ENCODE assay signal across 12 cellular contexts in the genomic region with DNA sequence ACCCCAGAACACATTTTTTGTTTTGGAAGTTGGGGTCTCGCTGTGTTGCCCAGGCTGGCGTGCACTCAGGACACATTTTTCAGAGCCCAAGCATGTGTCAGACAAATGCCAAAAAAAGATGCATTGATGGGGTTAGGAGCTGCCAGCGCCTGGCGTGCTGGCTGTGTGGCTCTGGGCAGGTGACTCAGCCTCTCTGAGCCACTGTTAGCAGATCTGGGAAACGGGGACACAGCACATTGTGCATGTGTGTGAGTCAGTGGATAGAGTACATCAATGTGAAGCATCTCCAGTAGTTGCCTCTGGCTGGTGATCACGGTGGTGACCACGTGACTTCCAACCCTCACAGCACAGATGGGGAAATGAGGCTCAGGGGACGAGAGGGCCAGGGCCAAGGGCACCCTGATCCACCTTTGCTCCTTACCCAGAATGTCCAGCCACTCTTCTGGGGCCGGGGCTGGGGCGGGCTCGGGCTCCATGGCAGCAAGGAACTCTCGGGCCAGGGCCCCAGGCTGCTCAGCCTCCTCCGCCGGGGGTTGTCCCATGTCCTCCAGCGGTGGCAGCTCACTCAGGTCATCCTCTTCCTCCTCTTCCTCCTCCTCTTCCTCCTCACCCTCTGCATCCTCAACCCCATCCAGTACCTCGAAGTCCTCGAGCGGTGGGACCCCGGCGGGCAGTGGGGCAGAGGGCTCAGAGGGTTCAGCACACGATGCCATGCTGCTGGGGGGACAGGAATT. TPM values are rescaled to one million over a fixed set of nuclear protein-coding genes. Genes with fewer than 3 reads are reported as not detected.
DNase-seq lines count a peak whose midpoint lies in the region; ATAC-seq, FAIRE-seq and TF ChIP-seq lines count a peak whose summit lies in the region.
"Had no signal": no experiment of that assay in that cellular context is flagged by ENCODE, and none has a peak within 500 bp of the region (broad histone marks: within the 10 kb centered on the region; RNA-seq: fewer than 3 reads in every experiment).

No MANE protein-coding gene starts in this region.

- H3K27me3 ChIP-seq in A673 (replicated peaks; ENCODE audit: insufficient read depth, low read depth, low read length, poor library complexity) (no peaks in the 10 kb centered on the region), HepG2 (ENCODE audit: control insufficient read depth in 1 of 2, insufficient read depth in 2 of 2, low read length in 2 of 2) (no peaks in the 10 kb centered on the region; a peak in 1 of 5 replicates)
- H3K27me3 ChIP-seq: transverse colon had no signal

- H3K4me1 ChIP-seq in A673 (ENCODE audit: insufficient read depth, low read length, poor library complexity, severe bottlenecking) (peaks cover 10% of the 10 kb centered on the region), HepG2 (ENCODE audit: insufficient read depth, low read length) (peaks cover 26% of the 10 kb centered on the region)

- no peak for TF ChIP-seq EP300 in HepG2 (IDR thresholded peaks at IDR 0.05; ENCODE audit: low read depth in 2 of 2, low read length in 2 of 2)
- no peak for TF ChIP-seq EP300 in HepG2 (CRISPR knock-in tag; IDR thresholded peaks at IDR 0.05; ENCODE audit: borderline replicate concordance)

- H3K27ac Mint-ChIP-seq in activated T-helper 2 cell treated with anti-CD3 and anti-CD28 coated beads, Interferon-gamma antibody, Interleukin-2, Interleukin-4, amounts not matched to agents 10 μg/mL and 5 μg/mL and 100 μg/mL, durations not matched to agents 14 hours and 24 hours and 36 hours, result peak overlapping the region; percentile 55

- intact Hi-C loops in A673 (cut with micrococcal nuclease; ENCODE audit: unreplicated experiment) (no loop called here), HepG2 (cut with micrococcal nuclease; ENCODE audit: unreplicated experiment) (no loop called here)
- intact Hi-C loops in activated T-helper 2 cell treated with anti-CD3 and anti-CD28 coated beads, Interferon-gamma antibody, Interleukin-2, Interleukin-4, amounts not matched to agents 10 μg/mL and 5 μg/mL and 100 μg/mL, durations not matched to agents 14 hours and 24 hours and 36 hours (cut with micrococcal nuclease), result no loop called here

- no peaks in the 10 kb centered on the region for H3K27me3 Mint-ChIP-seq in activated T-helper 2 cell treated with anti-CD3 and anti-CD28 coated beads, Interferon-gamma antibody, Interleukin-2, Interleukin-4, amounts not matched to agents 10 μg/mL and 5 μg/mL and 100 μg/mL, durations not matched to agents 14 hours and 24 hours and 36 hours (ENCODE audit: low read depth)

- TF ChIP-seq RAD21 in HepG2 (CRISPR knock-in tag; IDR thresholded peaks at IDR 0.05), result no peak

- ATAC-seq in HepG2 (no peak), HG02981 (IDR thresholded peaks at IDR 0.05; ENCODE audit: unreplicated experiment) (no peak), GM18502 (IDR thresholded peaks at IDR 0.05; ENCODE audit: poor library complexity, unreplicated experiment) (no peak)

- H3K4me3 Mint-ChIP-seq in activated T-helper 2 cell treated with anti-CD3 and anti-CD28 coated beads, Interferon-gamma antibody, Interleukin-2, Interleukin-4, amounts not matched to agents 10 μg/mL and 5 μg/mL and 100 μg/mL, durations not matched to agents 14 hours and 24 hours and 36 hours (ENCODE audit: low read depth), result peak overlapping the region; percentile 93

- no peak overlapping the region for H2AFZ ChIP-seq in HepG2 (ENCODE audit: low read length)

- H4K20me1 ChIP-seq in HepG2 (ENCODE audit: insufficient read depth, low read length), result no peaks in the 10 kb centered on the region

- peaks cover 9% of the 10 kb centered on the region for H3K79me2 ChIP-seq in HepG2 (ENCODE audit: insufficient read depth, low read length)

- H3K9me3 ChIP-seq in A673 (ENCODE audit: low read depth, low read length, poor library complexity, severe bottlenecking), result no peaks in the 10 kb centered on the region
- H3K9me3 ChIP-seq in HepG2 (ENCODE audit: low read length), result no peaks in the 10 kb centered on the region
- H3K9me3 ChIP-seq: transverse colon had no signal

- POLR2A ChIA-PET in A673 (lab: Charles Lee; ENCODE audit: low non-redundant PET), result no interaction called here
- POLR2A ChIA-PET in HepG2 (lab: Yijun Ruan, JAX), result no interaction called here

- H3K9ac ChIP-seq in HepG2 (ENCODE audit: insufficient read depth, low read depth, low read length), result no peak overlapping the region

- in situ Hi-C loops in HepG2 (cut with HindIII; ENCODE audit: extremely low pct_ligation_motif_present, low pct_unique_long_range_greater_than_20kb), result no loop called here

- no peaks in the 10 kb centered on the region for H3K9me3 Mint-ChIP-seq in activated T-helper 2 cell treated with anti-CD3 and anti-CD28 coated beads, Interferon-gamma antibody, Interleukin-2, Interleukin-4, amounts not matched to agents 10 μg/mL and 5 μg/mL and 100 μg/mL, durations not matched to agents 14 hours and 24 hours and 36 hours

- DNase-seq in A673 (ENCODE audit: low spot score) (no peak), GM03348 (ENCODE audit: low spot score) (peak; percentile 35), HepG2 (ENCODE audit: low spot score) (no peak), HT-29 (ENCODE audit: low spot score) (no peak), 8988T (no peak)
- DNase-seq in activated T-helper 2 cell treated with anti-CD3 and anti-CD28 coated beads, Interferon-gamma antibody, Interleukin-2, Interleukin-4, amounts not matched to agents 10 μg/mL and 5 μg/mL and 100 μg/mL, durations not matched to agents 14 hours and 24 hours and 36 hours (ENCODE audit: low spot score), result no peak
- DNase-seq: cortex of kidney, NCI-H345, transverse colon had no signal

- BruUV-seq in A673 (replicated peaks; lab: Mats Ljungman, UMichigan), result no TSS peak
- no TSS peak for BruUV-seq in HepG2 (replicated peaks; lab: Mats Ljungman, UMichigan)

- TF ChIP-seq CTCF in A673 (conservative IDR thresholded peaks at IDR 0.05; ENCODE audit: low read depth, low read length), result no peak
- no peak for TF ChIP-seq CTCF in HepG2 (CRISPR knock-in tag; IDR thresholded peaks at IDR 0.05)

- H3K36me3 ChIP-seq in A673 (ENCODE audit: insufficient read depth, low read length, poor library complexity, severe bottlenecking) (peaks cover 46% of the 10 kb centered on the region), HepG2 (replicated peaks in 1 of 2; ENCODE audit: control insufficient read depth in 1 of 2, insufficient read depth in 2 of 2, low read length in 2 of 2) (peaks cover 5 to 23% of the 10 kb centered on the region in 2 experiments)

- TF ChIP-seq POLR2A in HepG2 (IDR thresholded peaks at IDR 0.05; ENCODE audit: insufficient read depth in 1 of 2, low read depth in 2 of 2, low read length in 2 of 2), result no peak

- peak overlapping the region; percentile 88; the same call in 1 of the 2 replicates for H3K4me2 ChIP-seq in HepG2 (ENCODE audit: low read depth, low read length)

- H3K4me3 ChIP-seq in A673 (ENCODE audit: low read depth, low read length, poor library complexity, severe bottlenecking) (peak overlapping the region; percentile 56), HepG2 (replicated peaks in 1 of 3; ENCODE audit: insufficient read depth in 1 of 3, low read depth in 2 of 3, low read length in 3 of 3) (no peak overlapping the region; a peak in 1 of 6 replicates)

- CTCF ChIA-PET in A673 (lab: Charles Lee), result no interaction called here
- CTCF ChIA-PET in HepG2 (lab: Yijun Ruan, JAX; ENCODE audit: low intra/inter-chr PET ratio, low total read pairs), result no interaction called here

- H3K27ac ChIP-seq in A673 (ENCODE audit: low read depth, low read length, poor library complexity, severe bottlenecking) (no peak overlapping the region), HepG2 (ENCODE audit: extremely low read length, insufficient read depth, low read length) (no peak overlapping the region)

- WGBS in HepG2 (ENCODE audit: low lambda C conversion rate), result 95% methylated on average over 17 of the region's 21 CpGs

- FAIRE-seq in HepG2 (lab: Jason Lieb, UNC), result no peak
- FAIRE-seq: G401.6 had no signal

- H3K36me3 Mint-ChIP-seq in activated T-helper 2 cell treated with anti-CD3 and anti-CD28 coated beads, Interferon-gamma antibody, Interleukin-2, Interleukin-4, amounts not matched to agents 10 μg/mL and 5 μg/mL and 100 μg/mL, durations not matched to agents 14 hours and 24 hours and 36 hours (ENCODE audit: low read depth), result peaks cover 37% of the 10 kb centered on the region

- peaks cover 14% of the 10 kb centered on the region for H3K4me1 Mint-ChIP-seq in activated T-helper 2 cell treated with anti-CD3 and anti-CD28 coated beads, Interferon-gamma antibody, Interleukin-2, Interleukin-4, amounts not matched to agents 10 μg/mL and 5 μg/mL and 100 μg/mL, durations not matched to agents 14 hours and 24 hours and 36 hours (ENCODE audit: low read depth)

RNA-seq across cellular contexts. Expression of a gene that starts 1.9 kb away (rescaled TPM):
- total RNA-seq in A673 (2021) (210 and 245 TPM in 2 replicates), HepG2 (2016; rRNA removed; fragmentation: Illumina TruSeq; extraction: Trizol) (75.1 and 81.7 TPM in 2 replicates)
- 196 and 201 TPM in 2 replicates for total RNA-seq in activated T-helper 2 cell treated with anti-CD3 and anti-CD28 coated beads, Interferon-gamma antibody, Interleukin-2, Interleukin-4, amounts not matched to agents 10 μg/mL and 5 μg/mL and 100 μg/mL, durations not matched to agents 14 hours and 24 hours and 36 hours
- 75.9 and 83.0 TPM in 2 replicates for total RNA-seq in HepG2 (2016; cell fraction: cytosol; rRNA removed; fragmentation: Illumina TruSeq; extraction: Trizol; ENCODE audit: low read depth)
- 78.1 and 87.6 TPM in 2 replicates for total RNA-seq in HepG2 (2016; cell fraction: insoluble cytoplasmic fraction; rRNA removed; fragmentation: Illumina TruSeq; extraction: Trizol)
- 92.2 and 111 TPM in 2 replicates for total RNA-seq in HepG2 (2016; cell fraction: membrane; rRNA removed; fragmentation: Illumina TruSeq; extraction: Trizol)
- total RNA-seq in HepG2 (2016; cell fraction: nucleus; rRNA removed; fragmentation: Illumina TruSeq; extraction: Trizol), result 32.7 and 42.9 TPM in 2 replicates
- polyA plus RNA-seq in HepG2 (2011; rRNA removed), result 93.9 and 135 TPM in 2 replicates
- 101 and 179 TPM in 2 replicates for polyA plus RNA-seq in HepG2 (2011; cell fraction: cytosol; rRNA removed)
- polyA plus RNA-seq in HepG2 (2011; cell fraction: nucleus; rRNA removed), result 159 and 173 TPM in 2 replicates
- polyA plus RNA-seq in HepG2 (2012), result 93.8 and 130 TPM in 2 replicates
- polyA plus RNA-seq in HepG2 (2016; cell fraction: cytosol; fragmentation: Illumina TruSeq; extraction: Trizol; ENCODE audit: low read depth), result 84.6 and 95.1 TPM in 2 replicates
- 107 and 111 TPM in 2 replicates for polyA plus RNA-seq in HepG2 (2016; cell fraction: insoluble cytoplasmic fraction; fragmentation: Illumina TruSeq; extraction: Trizol; ENCODE audit: low read depth)
- polyA plus RNA-seq in HepG2 (2016; cell fraction: membrane; fragmentation: Illumina TruSeq; extraction: Trizol; ENCODE audit: low read depth), result 117 and 126 TPM in 2 replicates
- 80.5 and 87.9 TPM in 2 replicates for polyA plus RNA-seq in HepG2 (2016; cell fraction: nucleus; fragmentation: Illumina TruSeq; extraction: Trizol; ENCODE audit: insufficient read depth, low read depth)
- 96.9 and 151 TPM in 2 replicates for polyA minus RNA-seq in HepG2 (2011; rRNA and poly(A)+ RNA removed; ENCODE audit: low replicate concordance)
- polyA minus RNA-seq in HepG2 (2011; cell fraction: cytosol; rRNA and poly(A)+ RNA removed), result 63.3 and 77.3 TPM in 2 replicates
- 16.6 and 20.1 TPM in 2 replicates for polyA minus RNA-seq in HepG2 (2011; cell fraction: nucleus; rRNA and poly(A)+ RNA removed)
- total RNA-seq in HT-29 (2014; rRNA removed; shearing (Covaris generic)), result 257 and 277 TPM in 2 replicates

RNA-seq across cellular contexts. Expression of a gene that starts 16.2 kb away (rescaled TPM):
- 111 and 114 TPM in 2 replicates for total RNA-seq in A673 (2021)
- 132 and 141 TPM in 2 replicates for total RNA-seq in activated T-helper 2 cell treated with anti-CD3 and anti-CD28 coated beads, Interferon-gamma antibody, Interleukin-2, Interleukin-4, amounts not matched to agents 10 μg/mL and 5 μg/mL and 100 μg/mL, durations not matched to agents 14 hours and 24 hours and 36 hours
- total RNA-seq in HepG2 (2016; rRNA removed; fragmentation: Illumina TruSeq; extraction: Trizol), result 44.6 and 53.1 TPM in 2 replicates
- 49.9 and 63.5 TPM in 2 replicates for total RNA-seq in HepG2 (2016; cell fraction: cytosol; rRNA removed; fragmentation: Illumina TruSeq; extraction: Trizol; ENCODE audit: low read depth)
- total RNA-seq in HepG2 (2016; cell fraction: insoluble cytoplasmic fraction; rRNA removed; fragmentation: Illumina TruSeq; extraction: Trizol), result 46.0 and 46.4 TPM in 2 replicates
- 90.1 and 104 TPM in 2 replicates for total RNA-seq in HepG2 (2016; cell fraction: membrane; rRNA removed; fragmentation: Illumina TruSeq; extraction: Trizol)
- total RNA-seq in HepG2 (2016; cell fraction: nucleus; rRNA removed; fragmentation: Illumina TruSeq; extraction: Trizol), result 20.4 and 21.0 TPM in 2 replicates
- 143 and 160 TPM in 2 replicates for polyA plus RNA-seq in HepG2 (2011; rRNA removed)
- 112 and 130 TPM in 2 replicates for polyA plus RNA-seq in HepG2 (2011; cell fraction: cytosol; rRNA removed)
- 122 and 125 TPM in 2 replicates for polyA plus RNA-seq in HepG2 (2011; cell fraction: nucleus; rRNA removed)
- 61.5 and 85.8 TPM in 2 replicates for polyA plus RNA-seq in HepG2 (2012)
- 72.0 and 99.5 TPM in 2 replicates for polyA plus RNA-seq in HepG2 (2016; cell fraction: cytosol; fragmentation: Illumina TruSeq; extraction: Trizol; ENCODE audit: low read depth)
- 68.6 and 76.3 TPM in 2 replicates for polyA plus RNA-seq in HepG2 (2016; cell fraction: insoluble cytoplasmic fraction; fragmentation: Illumina TruSeq; extraction: Trizol; ENCODE audit: low read depth)
- polyA plus RNA-seq in HepG2 (2016; cell fraction: membrane; fragmentation: Illumina TruSeq; extraction: Trizol; ENCODE audit: low read depth), result 121 and 126 TPM in 2 replicates
- polyA plus RNA-seq in HepG2 (2016; cell fraction: nucleus; fragmentation: Illumina TruSeq; extraction: Trizol; ENCODE audit: insufficient read depth, low read depth), result 62.9 and 64.5 TPM in 2 replicates
- polyA minus RNA-seq in HepG2 (2011; rRNA and poly(A)+ RNA removed; ENCODE audit: low replicate concordance), result 73.9 and 103 TPM in 2 replicates
- polyA minus RNA-seq in HepG2 (2011; cell fraction: cytosol; rRNA and poly(A)+ RNA removed), result 43.1 and 52.2 TPM in 2 replicates
- 20.0 and 23.6 TPM in 2 replicates for polyA minus RNA-seq in HepG2 (2011; cell fraction: nucleus; rRNA and poly(A)+ RNA removed)
- 109 and 126 TPM in 2 replicates for total RNA-seq in HT-29 (2014; rRNA removed; shearing (Covaris generic))

RNA-seq across cellular contexts. Expression of a gene that starts 19.6 kb away (rescaled TPM):
- total RNA-seq in A673 (2021) (15.8 and 16.4 TPM in 2 replicates), HepG2 (2016; rRNA removed; fragmentation: Illumina TruSeq; extraction: Trizol) (3.2 and 3.7 TPM in 2 replicates)
- total RNA-seq in activated T-helper 2 cell treated with anti-CD3 and anti-CD28 coated beads, Interferon-gamma antibody, Interleukin-2, Interleukin-4, amounts not matched to agents 10 μg/mL and 5 μg/mL and 100 μg/mL, durations not matched to agents 14 hours and 24 hours and 36 hours, result 27.0 and 27.5 TPM in 2 replicates
- 0.71 and 1.1 TPM in 2 replicates for total RNA-seq in HepG2 (2016; cell fraction: cytosol; rRNA removed; fragmentation: Illumina TruSeq; extraction: Trizol; ENCODE audit: low read depth)
- total RNA-seq in HepG2 (2016; cell fraction: insoluble cytoplasmic fraction; rRNA removed; fragmentation: Illumina TruSeq; extraction: Trizol), result 2.7 and 4.1 TPM in 2 replicates
- total RNA-seq in HepG2 (2016; cell fraction: membrane; rRNA removed; fragmentation: Illumina TruSeq; extraction: Trizol), result 2.3 and 2.5 TPM in 2 replicates
- 3.3 and 4.8 TPM in 2 replicates for total RNA-seq in HepG2 (2016; cell fraction: nucleus; rRNA removed; fragmentation: Illumina TruSeq; extraction: Trizol)
- polyA plus RNA-seq in HepG2 (2011; rRNA removed), result 5.4 and 5.8 TPM in 2 replicates
- 3.2 and 4.3 TPM in 2 replicates for polyA plus RNA-seq in HepG2 (2011; cell fraction: cytosol; rRNA removed)
- 27.1 and 34.7 TPM in 2 replicates for polyA plus RNA-seq in HepG2 (2011; cell fraction: nucleus; rRNA removed)
- 7.1 TPM in 2 replicates for polyA plus RNA-seq in HepG2 (2012)
- polyA plus RNA-seq in HepG2 (2016; cell fraction: cytosol; fragmentation: Illumina TruSeq; extraction: Trizol; ENCODE audit: low read depth), result 0.20 and 0.33 TPM in 2 replicates
- polyA plus RNA-seq in HepG2 (2016; cell fraction: insoluble cytoplasmic fraction; fragmentation: Illumina TruSeq; extraction: Trizol; ENCODE audit: low read depth), result 3.1 and 4.0 TPM in 2 replicates
- polyA plus RNA-seq in HepG2 (2016; cell fraction: membrane; fragmentation: Illumina TruSeq; extraction: Trizol; ENCODE audit: low read depth), result 1.0 and 1.1 TPM in 2 replicates
- 5.1 and 5.2 TPM in 2 replicates for polyA plus RNA-seq in HepG2 (2016; cell fraction: nucleus; fragmentation: Illumina TruSeq; extraction: Trizol; ENCODE audit: insufficient read depth, low read depth)
- polyA minus RNA-seq in HepG2 (2011; rRNA and poly(A)+ RNA removed; ENCODE audit: low replicate concordance), result 6.3 and 17.2 TPM in 2 replicates
- polyA minus RNA-seq in HepG2 (2011; cell fraction: cytosol; rRNA and poly(A)+ RNA removed), result 6.0 and 8.8 TPM in 2 replicates
- polyA minus RNA-seq in HepG2 (2011; cell fraction: nucleus; rRNA and poly(A)+ RNA removed), result 12.9 and 14.3 TPM in 2 replicates
- 16.0 and 20.7 TPM in 2 replicates for total RNA-seq in HT-29 (2014; rRNA removed; shearing (Covaris generic))

RNA-seq across cellular contexts. Expression of a gene that starts 30.2 kb away (rescaled TPM):
- total RNA-seq in A673 (2021) (1,270 and 1,348 TPM in 2 replicates), HepG2 (2016; rRNA removed; fragmentation: Illumina TruSeq; extraction: Trizol) (959 and 1,184 TPM in 2 replicates)
- total RNA-seq in activated T-helper 2 cell treated with anti-CD3 and anti-CD28 coated beads, Interferon-gamma antibody, Interleukin-2, Interleukin-4, amounts not matched to agents 10 μg/mL and 5 μg/mL and 100 μg/mL, durations not matched to agents 14 hours and 24 hours and 36 hours, result 1,564 and 1,579 TPM in 2 replicates
- 1,298 and 1,315 TPM in 2 replicates for total RNA-seq in HepG2 (2016; cell fraction: cytosol; rRNA removed; fragmentation: Illumina TruSeq; extraction: Trizol; ENCODE audit: low read depth)
- 938 and 1,264 TPM in 2 replicates for total RNA-seq in HepG2 (2016; cell fraction: insoluble cytoplasmic fraction; rRNA removed; fragmentation: Illumina TruSeq; extraction: Trizol)
- total RNA-seq in HepG2 (2016; cell fraction: membrane; rRNA removed; fragmentation: Illumina TruSeq; extraction: Trizol), result 1,565 and 1,724 TPM in 2 replicates
- 276 and 314 TPM in 2 replicates for total RNA-seq in HepG2 (2016; cell fraction: nucleus; rRNA removed; fragmentation: Illumina TruSeq; extraction: Trizol)
- polyA plus RNA-seq in HepG2 (2011; rRNA removed), result 1,655 and 1,782 TPM in 2 replicates
- polyA plus RNA-seq in HepG2 (2011; cell fraction: cytosol; rRNA removed), result 2,000 and 3,037 TPM in 2 replicates
- polyA plus RNA-seq in HepG2 (2011; cell fraction: nucleus; rRNA removed), result 482 and 607 TPM in 2 replicates
- 1,641 and 1,658 TPM in 2 replicates for polyA plus RNA-seq in HepG2 (2012)
- 1,864 and 1,905 TPM in 2 replicates for polyA plus RNA-seq in HepG2 (2016; cell fraction: cytosol; fragmentation: Illumina TruSeq; extraction: Trizol; ENCODE audit: low read depth)
- 1,524 and 1,536 TPM in 2 replicates for polyA plus RNA-seq in HepG2 (2016; cell fraction: insoluble cytoplasmic fraction; fragmentation: Illumina TruSeq; extraction: Trizol; ENCODE audit: low read depth)
- 2,008 and 2,053 TPM in 2 replicates for polyA plus RNA-seq in HepG2 (2016; cell fraction: membrane; fragmentation: Illumina TruSeq; extraction: Trizol; ENCODE audit: low read depth)
- polyA plus RNA-seq in HepG2 (2016; cell fraction: nucleus; fragmentation: Illumina TruSeq; extraction: Trizol; ENCODE audit: insufficient read depth, low read depth), result 658 and 675 TPM in 2 replicates
- polyA minus RNA-seq in HepG2 (2011; rRNA and poly(A)+ RNA removed; ENCODE audit: low replicate concordance), result 1,990 and 2,943 TPM in 2 replicates
- polyA minus RNA-seq in HepG2 (2011; cell fraction: cytosol; rRNA and poly(A)+ RNA removed), result 420 and 430 TPM in 2 replicates
- polyA minus RNA-seq in HepG2 (2011; cell fraction: nucleus; rRNA and poly(A)+ RNA removed), result 113 and 142 TPM in 2 replicates
- 660 TPM in 2 replicates for total RNA-seq in HT-29 (2014; rRNA removed; shearing (Covaris generic))

RNA-seq across cellular contexts. Expression of a gene that starts 47.2 kb away (rescaled TPM):
- total RNA-seq in A673 (2021) (61.4 and 74.9 TPM in 2 replicates), HepG2 (2016; rRNA removed; fragmentation: Illumina TruSeq; extraction: Trizol) (20.7 and 25.4 TPM in 2 replicates)
- total RNA-seq in activated T-helper 2 cell treated with anti-CD3 and anti-CD28 coated beads, Interferon-gamma antibody, Interleukin-2, Interleukin-4, amounts not matched to agents 10 μg/mL and 5 μg/mL and 100 μg/mL, durations not matched to agents 14 hours and 24 hours and 36 hours, result 122 and 132 TPM in 2 replicates
- 16.9 and 18.9 TPM in 2 replicates for total RNA-seq in HepG2 (2016; cell fraction: cytosol; rRNA removed; fragmentation: Illumina TruSeq; extraction: Trizol; ENCODE audit: low read depth)
- total RNA-seq in HepG2 (2016; cell fraction: insoluble cytoplasmic fraction; rRNA removed; fragmentation: Illumina TruSeq; extraction: Trizol), result 21.8 and 27.1 TPM in 2 replicates
- total RNA-seq in HepG2 (2016; cell fraction: membrane; rRNA removed; fragmentation: Illumina TruSeq; extraction: Trizol), result 14.9 and 19.7 TPM in 2 replicates
- total RNA-seq in HepG2 (2016; cell fraction: nucleus; rRNA removed; fragmentation: Illumina TruSeq; extraction: Trizol), result 11.7 and 15.7 TPM in 2 replicates
- 7.5 and 7.6 TPM in 2 replicates for polyA plus RNA-seq in HepG2 (2011; rRNA removed)
- 10.8 and 16.3 TPM in 2 replicates for polyA plus RNA-seq in HepG2 (2011; cell fraction: cytosol; rRNA removed)
- polyA plus RNA-seq in HepG2 (2011; cell fraction: nucleus; rRNA removed), result 39.3 and 40.2 TPM in 2 replicates
- polyA plus RNA-seq in HepG2 (2012), result 8.3 and 10.1 TPM in 2 replicates
- 9.6 and 12.0 TPM in 2 replicates for polyA plus RNA-seq in HepG2 (2016; cell fraction: cytosol; fragmentation: Illumina TruSeq; extraction: Trizol; ENCODE audit: low read depth)
- 11.7 and 12.2 TPM in 2 replicates for polyA plus RNA-seq in HepG2 (2016; cell fraction: insoluble cytoplasmic fraction; fragmentation: Illumina TruSeq; extraction: Trizol; ENCODE audit: low read depth)
- polyA plus RNA-seq in HepG2 (2016; cell fraction: membrane; fragmentation: Illumina TruSeq; extraction: Trizol; ENCODE audit: low read depth), result 8.0 and 10.3 TPM in 2 replicates
- polyA plus RNA-seq in HepG2 (2016; cell fraction: nucleus; fragmentation: Illumina TruSeq; extraction: Trizol; ENCODE audit: insufficient read depth, low read depth), result 19.7 and 20.4 TPM in 2 replicates
- polyA minus RNA-seq in HepG2 (2011; rRNA and poly(A)+ RNA removed; ENCODE audit: low replicate concordance), result 2.0 and 4.9 TPM in 2 replicates
- 2.6 and 2.7 TPM in 2 replicates for polyA minus RNA-seq in HepG2 (2011; cell fraction: cytosol; rRNA and poly(A)+ RNA removed)
- 2.4 and 2.6 TPM in 2 replicates for polyA minus RNA-seq in HepG2 (2011; cell fraction: nucleus; rRNA and poly(A)+ RNA removed)
- 125 and 132 TPM in 2 replicates for total RNA-seq in HT-29 (2014; rRNA removed; shearing (Covaris generic))
